ENCODE assay signal across 17 cellular contexts in the genomic region with DNA sequence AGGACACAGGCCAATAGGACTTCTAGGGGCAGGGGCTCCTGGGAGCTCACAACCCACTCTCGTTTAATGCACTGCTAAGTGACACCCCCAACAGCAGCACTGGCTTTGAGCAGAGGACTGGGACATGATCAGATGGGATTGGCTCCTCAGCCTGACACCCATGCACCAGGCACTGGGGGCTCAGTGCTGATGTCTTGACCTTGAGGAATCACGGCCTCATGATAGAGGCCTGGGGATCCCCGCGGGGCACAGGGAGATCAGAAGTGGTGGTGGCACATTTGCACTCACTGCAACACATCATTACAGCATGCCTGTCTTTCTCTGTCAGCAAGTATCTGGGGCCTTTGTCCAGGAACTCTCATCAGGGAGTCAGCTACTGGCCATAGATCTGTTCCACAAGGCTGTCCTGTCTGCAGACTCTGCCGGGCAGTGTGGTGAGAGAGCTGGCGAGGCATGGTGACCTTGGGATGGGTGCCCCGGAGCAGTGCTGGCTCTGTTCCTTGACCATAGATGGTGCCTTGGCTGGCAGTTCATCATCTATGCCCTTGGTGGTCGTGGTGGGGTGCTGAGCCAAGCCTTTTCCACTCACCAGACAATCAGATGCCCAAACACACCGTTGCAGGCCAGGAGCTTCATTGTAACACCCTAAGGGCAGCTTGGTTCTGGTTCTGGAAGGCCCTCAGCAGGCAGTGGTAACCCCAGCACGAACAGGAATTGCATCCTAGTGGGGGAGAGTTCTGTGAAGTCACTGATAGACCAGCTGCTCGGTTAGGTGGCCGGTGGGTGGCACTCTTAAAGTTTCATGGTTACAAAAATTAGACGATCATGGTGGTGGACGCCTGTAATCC. TPM values are rescaled to one million over a fixed set of nuclear protein-coding genes. Genes with fewer than 3 reads are reported as not detected.
DNase-seq lines count a peak whose midpoint lies in the region; ATAC-seq and TF ChIP-seq lines count a peak whose summit lies in the region.
"Had no signal": no experiment of that assay in that cellular context is flagged by ENCODE, and none has a peak within 500 bp of the region (broad histone marks: within the 10 kb centered on the region; RNA-seq: fewer than 3 reads in every experiment).

No MANE protein-coding gene starts in this region.

- H4K8ac ChIP-seq in trophoblast cell (ENCODE audit: low read depth, low read length): no peak overlapping the region

- H3K27me3 Mint-ChIP-seq in activated CD8-positive, alpha-beta memory T cell treated with anti-CD3 and anti-CD28 coated beads, Interleukin-2, amount 10 ng/mL, durations not matched to agents 7 days and 5 days: no peaks in the 10 kb centered on the region
- H3K27me3 Mint-ChIP-seq in CD8-positive, alpha-beta memory T cell: peaks cover 0 to 3% of the 10 kb centered on the region in 2 donors

- H3K4me1 Mint-ChIP-seq in activated CD8-positive, alpha-beta memory T cell treated with anti-CD3 and anti-CD28 coated beads, Interleukin-2, amount 10 ng/mL, durations not matched to agents 7 days and 5 days: peaks cover 8% of the 10 kb centered on the region
- H3K4me1 Mint-ChIP-seq in CD8-positive, alpha-beta memory T cell: peaks cover 12 to 27% (median 15%) of the 10 kb centered on the region in 3 donors

- H3K9ac ChIP-seq in trophoblast cell (ENCODE audit: low read length): no peak overlapping the region
- H3K9ac ChIP-seq: SK-N-SH had no signal

- H3K9me2 ChIP-seq in DOHH2 (replicated peaks; ENCODE audit: control insufficient read depth, low read length): no peaks in the 10 kb centered on the region
- H3K9me2 ChIP-seq: SK-N-SH had no signal

- H3K9me3 ChIP-seq in DOHH2 (ENCODE audit: control insufficient read depth, insufficient read depth, low read length) (no peaks in the 10 kb centered on the region), heart right ventricle (no peaks in the 10 kb centered on the region), trophoblast cell (ENCODE audit: insufficient read depth, low read depth, low read length) (peaks cover 2% of the 10 kb centered on the region)
- H3K9me3 ChIP-seq in CD8-positive, alpha-beta memory T cell (ENCODE audit: low read length): no peaks in the 10 kb centered on the region
- H3K9me3 ChIP-seq: SK-N-SH had no signal

- H3K4me2 ChIP-seq in DOHH2 (ENCODE audit: low read length) (peak overlapping the region; percentile 63; the same call in 1 of the 2 replicates), trophoblast cell (ENCODE audit: low read length) (no peak overlapping the region)
- H3K4me2 ChIP-seq: SK-N-SH had no signal

- H3K4me3 ChIP-seq in DOHH2 (ENCODE audit: low read length): no peak overlapping the region
- no peak overlapping the region for H3K4me3 ChIP-seq in heart right ventricle
- no peak overlapping the region for H3K4me3 ChIP-seq in trophoblast cell (ENCODE audit: low read depth, low read length)
- H3K4me3 ChIP-seq in CD8-positive, alpha-beta memory T cell (ENCODE audit: low read length): no peak overlapping the region

- 0 out of 2 replicates have a peak overlapping the region, but pooled peaks have one; percentile 48 for H3K27ac ChIP-seq in DOHH2 (ENCODE audit: low read depth, low read length)
- H3K27ac ChIP-seq in heart right ventricle: peak overlapping the region in 2 of 10 donors; percentile 31 to 44
- no peak overlapping the region for H3K27ac ChIP-seq in trophoblast cell (ENCODE audit: low read depth, low read length)
- no peak overlapping the region for H3K27ac ChIP-seq in CD8-positive, alpha-beta memory T cell (ENCODE audit: low read depth, low read length)

- no peak overlapping the region for H4K12ac ChIP-seq in trophoblast cell (ENCODE audit: low read depth, low read length)

- DNase-seq in activated CD8-positive, alpha-beta memory T cell treated with anti-CD3 and anti-CD28 coated beads, Interleukin-2, amount 10 ng/mL, durations not matched to agents 7 days and 5 days: peak; percentile 35
- peak in 1 of 2 donors; percentile 23 for DNase-seq in heart right ventricle
- DNase-seq in trophoblast cell: no peak
- no peak for DNase-seq in KBM-7
- no peak for DNase-seq in CD8-positive, alpha-beta memory T cell
- DNase-seq: C1 segment of cervical spinal cord, DMS79 treated with DMSO at 0.1 percent for 48 hours, H7, NCI-H187, NCI-H2227 treated with DMSO at 0.1 percent for 48 hours, NCI-H510A treated with DMSO at 0.1 percent for 48 hours, NCI-H774, OCI-M1, SHP77 treated with DMSO at 0.1 percent for 48 hours, SK-N-SH had no signal

- no peak overlapping the region for H2AFZ ChIP-seq in trophoblast cell (ENCODE audit: insufficient read depth, low read length, poor library complexity)

- intact Hi-C loops in heart right ventricle (cut with DNase I): loop anchor here (5.0 to 10.0 kb wide), 7 partner anchors 107 to 405 kb away; a partner anchor contains a TSS

- H3K4ac ChIP-seq in trophoblast cell (ENCODE audit: low read depth, low read length): no peak overlapping the region

- H3K79me2 ChIP-seq in DOHH2 (ENCODE audit: control insufficient read depth, low read length) (no peaks in the 10 kb centered on the region), trophoblast cell (ENCODE audit: control insufficient read depth, insufficient read depth, low read length, poor library complexity) (no peaks in the 10 kb centered on the region)

- no peak overlapping the region for H2BK120ac ChIP-seq in trophoblast cell (ENCODE audit: insufficient read depth, low read length, poor library complexity)

- TF ChIP-seq CTCF in DOHH2 (IDR thresholded peaks at IDR 0.05; ENCODE audit: low read depth, low read length, poor library complexity, severe bottlenecking): no peak
- no peak for TF ChIP-seq CTCF in heart right ventricle (IDR thresholded peaks at IDR 0.05)

- H3K18ac ChIP-seq in trophoblast cell (ENCODE audit: low read length): no peak overlapping the region

- no peaks in the 10 kb centered on the region for H3K9me3 Mint-ChIP-seq in activated CD8-positive, alpha-beta memory T cell treated with anti-CD3 and anti-CD28 coated beads, Interleukin-2, amount 10 ng/mL, durations not matched to agents 7 days and 5 days (ENCODE audit: low read depth)
- no peaks in the 10 kb centered on the region for H3K9me3 Mint-ChIP-seq in CD8-positive, alpha-beta memory T cell

- no peak overlapping the region for H2BK12ac ChIP-seq in trophoblast cell (ENCODE audit: low read length)

- CTCF ChIA-PET in activated CD8-positive, alpha-beta memory T cell treated with anti-CD3 and anti-CD28 coated beads, Interleukin-2, amount 10 ng/mL, durations not matched to agents 7 days and 5 days (lab: Charles Lee): interaction anchor here (1.6 to 3.1 kb wide), 2 partner anchors 10 to 22 kb away, joined by 6 to 10 read pairs; a partner anchor contains a TSS
- CTCF ChIA-PET in CD8-positive, alpha-beta memory T cell (lab: Charles Lee): interaction anchor here (7.3 kb wide), 1 partner anchor 10 kb away, joined by 77 read pairs; no protein-coding TSS in a partner anchor

- POLR2A ChIA-PET in CD8-positive, alpha-beta memory T cell (lab: Charles Lee): no interaction called here

- in situ Hi-C loops in KBM-7 (cut with MboI; ENCODE audit: low pct_unique_long_range_greater_than_20kb, low sequenced_read_pairs): no loop called here

- no peaks in the 10 kb centered on the region for H3K27me3 ChIP-seq in DOHH2 (ENCODE audit: control insufficient read depth, low read length)
- peaks cover 0 to 5% (median 0%) of the 10 kb centered on the region in 7 donors for H3K27me3 ChIP-seq in heart right ventricle
- H3K27me3 ChIP-seq in trophoblast cell (ENCODE audit: insufficient read depth, low read length): no peaks in the 10 kb centered on the region
- H3K27me3 ChIP-seq in CD8-positive, alpha-beta memory T cell (ENCODE audit: insufficient read depth, low read length, poor library complexity, severe bottlenecking): no peaks in the 10 kb centered on the region

- no peaks in the 10 kb centered on the region for H3K36me3 Mint-ChIP-seq in activated CD8-positive, alpha-beta memory T cell treated with anti-CD3 and anti-CD28 coated beads, Interleukin-2, amount 10 ng/mL, durations not matched to agents 7 days and 5 days
- H3K36me3 Mint-ChIP-seq in CD8-positive, alpha-beta memory T cell: peaks cover 0 to 2% (median 0%) of the 10 kb centered on the region in 3 donors

- no peak overlapping the region for H2AK5ac ChIP-seq in trophoblast cell (ENCODE audit: low read length)

- 66 to 71% methylated on average over 14 of the region's 14 CpGs for WGBS in heart right ventricle, 2 donors
- WGBS in trophoblast cell (ENCODE audit: extremely low coverage, insufficient coverage, insufficient read length): no CpG with 5 or more reads among the region's 14 CpGs

- no peak overlapping the region for H3K27ac Mint-ChIP-seq in activated CD8-positive, alpha-beta memory T cell treated with anti-CD3 and anti-CD28 coated beads, Interleukin-2, amount 10 ng/mL, durations not matched to agents 7 days and 5 days
- no peak overlapping the region for H3K27ac Mint-ChIP-seq in CD8-positive, alpha-beta memory T cell

- H3K79me1 ChIP-seq in trophoblast cell (ENCODE audit: low read length): no peaks in the 10 kb centered on the region

- H2BK5ac ChIP-seq in trophoblast cell (ENCODE audit: low read depth, low read length, poor library complexity): no peak overlapping the region

- H4K91ac ChIP-seq in trophoblast cell (ENCODE audit: low read depth, low read length): no peak overlapping the region

- peaks cover 10% of the 10 kb centered on the region for H3F3A ChIP-seq in DOHH2 (ENCODE audit: control insufficient read depth, insufficient read depth)

- H3K14ac ChIP-seq in trophoblast cell (ENCODE audit: low read length): peak overlapping the region; percentile 10

- no peak for ATAC-seq in activated CD8-positive, alpha-beta memory T cell treated with anti-CD3 and anti-CD28 coated beads, Interleukin-2, amount 10 ng/mL, durations not matched to agents 7 days and 5 days
- peak in 7 of 8 donors; percentile 40 to 85 (median 77) for ATAC-seq in heart right ventricle
- ATAC-seq in esophagus mucosa: no peak

- H4K20me1 ChIP-seq in DOHH2 (ENCODE audit: control insufficient read depth, insufficient read depth, low read depth, low read length): no peaks in the 10 kb centered on the region

- H3K4me1 ChIP-seq in DOHH2 (ENCODE audit: control insufficient read depth, low read length) (peaks cover 93% of the 10 kb centered on the region), heart right ventricle (peaks cover 0 to 3% (median 0%) of the 10 kb centered on the region in 9 donors), trophoblast cell (ENCODE audit: control insufficient read depth in 1 of 2, insufficient read depth in 2 of 2, low read length in 2 of 2) (peaks cover 4 to 5% of the 10 kb centered on the region in 2 experiments)
- H3K4me1 ChIP-seq in CD8-positive, alpha-beta memory T cell (ENCODE audit: insufficient read depth, low read length): peaks cover 8% of the 10 kb centered on the region

- H3K36me3 ChIP-seq in DOHH2 (ENCODE audit: control insufficient read depth, low read length) (no peaks in the 10 kb centered on the region), heart right ventricle (no peaks in the 10 kb centered on the region), trophoblast cell (ENCODE audit: control insufficient read depth in 1 of 2, insufficient read depth in 2 of 2, low read length in 2 of 2) (no peaks in the 10 kb centered on the region)
- H3K36me3 ChIP-seq in CD8-positive, alpha-beta memory T cell (ENCODE audit: insufficient read depth, low read length): no peaks in the 10 kb centered on the region

- no peak overlapping the region for H3K23ac ChIP-seq in trophoblast cell (ENCODE audit: low read length)

- H3K4me3 Mint-ChIP-seq in activated CD8-positive, alpha-beta memory T cell treated with anti-CD3 and anti-CD28 coated beads, Interleukin-2, amount 10 ng/mL, durations not matched to agents 7 days and 5 days: no peak overlapping the region
- H3K4me3 Mint-ChIP-seq in CD8-positive, alpha-beta memory T cell: peak overlapping the region in 1 of 7 donors; percentile 8

RNA-seq across cellular contexts. Expression of a gene that starts 22.2 kb away (rescaled TPM):
- total RNA-seq in activated CD8-positive, alpha-beta memory T cell treated with anti-CD3 and anti-CD28 coated beads, Interleukin-2, amount 10 ng/mL, durations not matched to agents 7 days and 5 days: 100 to 1,000 TPM; 185 to 207 TPM
- total RNA-seq in heart right ventricle: 100 to 1,000 TPM in 9 of 10 donors, 10 to 100 TPM in 1; 98.9 to 154 (median 111) TPM
- polyA plus RNA-seq in heart right ventricle: 10 to 100 TPM; 36.1 to 70.0 TPM
- polyA plus RNA-seq in trophoblast cell (2013): 55.7 and 59.1 TPM in 2 replicates
- total RNA-seq in CD8-positive, alpha-beta memory T cell: 100 to 1,000 TPM; 224 to 234 TPM
- polyA plus RNA-seq in CD8-positive, alpha-beta memory T cell: 137 TPM
- total RNA-seq in esophagus mucosa: 55.2 TPM

Comparison
In these comparisons a context has a peak if more than half of its experiments do, and no peak if none do; other contexts are left out.
1. ATAC-seq: peak in heart right ventricle (7 of 8); none in activated CD8-positive, alpha-beta memory T cell treated with anti-CD3 and anti-CD28 coated beads, Interleukin-2, amount 10 ng/mL, durations not matched to agents 7 days and 5 days (single experiment) and esophagus mucosa (single experiment).